ENCODE assay signal across 1 cellular context in genomic region chr2:234203135-234203984, GRCh38.
A peak's percentile ranks its signal among the peaks of the same experiment; 100 is the strongest.
TF ChIP-seq lines count a peak whose summit lies in the region.

No MANE protein-coding gene starts in this region.

TF ChIP-seq in HCT116, 20 proteins besides CTCF, POLR2A, EP300 and RAD21 (continued from another document):
- TF ChIP-seq MAX (IDR thresholded peaks at IDR 0.05) (peak; percentile 90), POLR2AphosphoS5 (IDR thresholded peaks at IDR 0.05; ENCODE audit: low read depth, low read length) (peak; percentile 78), ZFX (IDR thresholded peaks at IDR 0.05) (no peak), ATF3 (IDR thresholded peaks at IDR 0.05) (peak; percentile 81), EZH2phosphoT487 (IDR thresholded peaks at IDR 0.05; ENCODE audit: borderline replicate concordance) (no peak), YY1 (IDR thresholded peaks at IDR 0.05; ENCODE audit: extremely low read depth, insufficient replicate concordance, low read depth, low read length) (no peak), SRF (IDR thresholded peaks at IDR 0.05; ENCODE audit: low read depth) (peak; percentile 92), ZNF274 (IDR thresholded peaks at IDR 0.05; ENCODE audit: low read depth, low read length) (no peak), EZH2 (IDR thresholded peaks at IDR 0.05) (no peak), EGR1 (IDR thresholded peaks at IDR 0.05; ENCODE audit: low read depth) (peak; percentile 73; the same call in 1 of the 2 replicates), TCF7L2 (IDR thresholded peaks at IDR 0.05; ENCODE audit: borderline replicate concordance, extremely low read depth, insufficient read depth, insufficient read length) (peak; percentile 99), JUND (IDR thresholded peaks at IDR 0.05) (peak; percentile 100), SP1 (IDR thresholded peaks at IDR 0.05; ENCODE audit: low read depth) (peak; percentile 99), CBX3 (IDR thresholded peaks at IDR 0.05; ENCODE audit: low read depth) (peak; percentile 99), ZBTB33 (IDR thresholded peaks at IDR 0.05; ENCODE audit: extremely low read depth, insufficient replicate concordance, low read length) (peak; percentile 79), CEBPB (IDR thresholded peaks at IDR 0.05; ENCODE audit: low read depth) (peak; percentile 96), SIN3A (IDR thresholded peaks at IDR 0.05; ENCODE audit: low read depth) (peak; percentile 97), REST (IDR thresholded peaks at IDR 0.05; ENCODE audit: low read depth) (no peak)
